8 cellular contexts compared by ENCODE assay signal in the genomic region with DNA sequence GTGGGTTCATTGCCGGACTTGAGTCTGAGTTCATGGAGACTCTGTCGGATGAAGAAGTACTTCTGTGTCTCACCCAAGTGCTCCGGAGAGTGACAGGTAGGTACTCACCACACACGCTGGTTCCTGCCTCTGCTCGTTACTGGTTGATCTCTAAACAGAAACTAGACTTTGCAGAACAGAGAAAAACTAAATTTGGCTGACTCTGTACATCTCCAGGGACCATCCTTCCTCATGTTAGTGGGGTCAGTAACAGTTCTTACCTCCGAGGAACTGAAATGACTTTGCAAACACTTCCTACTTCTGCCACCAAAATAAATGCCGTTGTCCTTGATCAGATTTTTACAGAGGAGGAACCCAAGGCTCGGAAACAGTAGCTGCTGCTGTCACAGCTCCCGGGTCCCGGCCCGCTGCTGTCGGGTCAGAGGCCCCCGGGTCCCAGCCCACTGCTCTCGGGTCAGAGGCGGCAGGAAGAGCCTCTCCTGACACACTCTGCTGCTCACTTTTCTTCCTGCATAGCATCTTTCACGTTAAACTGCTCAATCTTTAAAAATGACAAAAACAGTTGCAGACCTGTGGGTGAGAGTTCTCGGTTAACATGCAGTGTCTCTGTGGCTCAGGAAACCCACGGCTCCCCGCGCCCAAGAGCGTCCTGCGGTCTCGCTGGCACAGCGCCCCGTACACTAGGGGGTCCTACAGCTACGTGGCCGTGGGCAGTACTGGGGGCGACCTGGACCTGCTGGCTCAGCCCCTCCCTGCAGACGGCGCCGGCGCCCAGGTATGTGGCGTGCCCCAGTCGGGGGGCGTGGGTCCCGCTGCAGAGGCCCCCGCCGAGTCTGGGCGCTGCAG. TPM values are rescaled to one million over a fixed set of nuclear protein-coding genes. Genes with fewer than 3 reads are reported as not detected.
A peak's percentile ranks its signal among the peaks of the same experiment; 100 is the strongest.
DNase-seq lines count a peak whose midpoint lies in the region; ATAC-seq and TF ChIP-seq lines count a peak whose summit lies in the region.

No MANE protein-coding gene starts in this region.

- H3K27me3 Mint-ChIP-seq in T-helper 17 cell (no peaks in the 10 kb centered on the region), Calu3 (ENCODE audit: unreplicated experiment) (no peaks in the 10 kb centered on the region)

- intact Hi-C loops in Calu3 (cut with micrococcal nuclease; ENCODE audit: unreplicated experiment), result no loop called here

- peaks cover 24% of the 10 kb centered on the region for H3K4me1 Mint-ChIP-seq in T-helper 17 cell
- H3K4me1 Mint-ChIP-seq in Calu3 (ENCODE audit: low read depth, unreplicated experiment), result peaks cover 12% of the 10 kb centered on the region

- no peaks in the 10 kb centered on the region for H4K20me1 ChIP-seq in BLaER1

- ATAC-seq in HG03103 (IDR thresholded peaks at IDR 0.05; ENCODE audit: low read depth, unreplicated experiment) (peak; percentile 81), T-helper 17 cell (peak; percentile 65)

- no peak for TF ChIP-seq CTCF in Calu3 (IDR thresholded peaks at IDR 0.05; ENCODE audit: unreplicated experiment)

- CTCF ChIA-PET in Calu3 (lab: Charles Lee), result no interaction called here

- H3K9me3 ChIP-seq in BLaER1 (no peaks in the 10 kb centered on the region), T-helper 17 cell (ENCODE audit: control insufficient read depth, low read length, poor library complexity, severe bottlenecking) (no peaks in the 10 kb centered on the region)

- H3K9me3 Mint-ChIP-seq in Calu3 (ENCODE audit: low read depth, unreplicated experiment), result no peaks in the 10 kb centered on the region

- H3K36me3 Mint-ChIP-seq in T-helper 17 cell (ENCODE audit: low read depth), result no peaks in the 10 kb centered on the region
- peaks cover 8% of the 10 kb centered on the region for H3K36me3 Mint-ChIP-seq in Calu3 (ENCODE audit: insufficient read depth, unreplicated experiment)

- H3K27ac ChIP-seq in BLaER1, result peak overlapping the region; percentile 94

- no peaks in the 10 kb centered on the region for H3K27me3 ChIP-seq in BLaER1

- peak overlapping the region; percentile 71 for H3K4me3 ChIP-seq in BLaER1

- H3K4me3 Mint-ChIP-seq in T-helper 17 cell, result peak overlapping the region; percentile 90
- no peak overlapping the region for H3K4me3 Mint-ChIP-seq in Calu3 (ENCODE audit: low read depth, unreplicated experiment)

- DNase-seq in T-helper 17 cell, result no peak
- DNase-seq in islet precursor cell, result peak; percentile 45
- DNase-seq in NCI-H82 (lab: John Stamatoyannopoulos, UW), result no peak
- DNase-seq in DMS53 treated with DMSO at 0.1 percent for 48 hours (lab: John Stamatoyannopoulos, UW; ENCODE audit: unreplicated experiment), result no peak
- no peak for DNase-seq in Calu3

- TF ChIP-seq POLR2A in GM19099 (IDR thresholded peaks at IDR 0.05; ENCODE audit: extremely low read depth, insufficient read length, low read depth), result peak; percentile 59

- H3K4me1 ChIP-seq in BLaER1, result peaks cover 68% of the 10 kb centered on the region

- H3K4me2 ChIP-seq in BLaER1, result peak overlapping the region; percentile 94

- peaks cover 7% of the 10 kb centered on the region; the same call in 1 of the 2 replicates for H3K36me3 ChIP-seq in BLaER1

- peak overlapping the region; percentile 88 for H3K9ac ChIP-seq in BLaER1

- BruUV-seq in Calu3 (replicated peaks; lab: Mats Ljungman, UMichigan), result no TSS peak

- H3K27ac Mint-ChIP-seq in T-helper 17 cell (peak overlapping the region; percentile 87), Calu3 (ENCODE audit: unreplicated experiment) (no peak overlapping the region)

RNA-seq across cellular contexts. Expression of a gene that starts 4.8 kb away (rescaled TPM):
- total RNA-seq in T-helper 17 cell (10 to 100 TPM; 48.7 to 51.2 TPM), Calu3 (2022) (37.8 and 39.5 TPM in 2 replicates)

RNA-seq across cellular contexts. Expression of a gene that starts 10.1 kb away (rescaled TPM):
- total RNA-seq in T-helper 17 cell (1 to 10 TPM; 3.5 to 6.3 TPM), Calu3 (2022) (1.4 and 2.9 TPM in 2 replicates)

RNA-seq across cellular contexts. Expression of a gene that starts 16.0 kb away (rescaled TPM):
- total RNA-seq in T-helper 17 cell (10 to 100 TPM; 18.2 to 20.2 TPM), Calu3 (2022) (53.5 and 58.1 TPM in 2 replicates)

RNA-seq across cellular contexts. Expression of a gene that starts 31.4 kb away (rescaled TPM):
- 1 to 10 TPM; 6.3 to 9.1 TPM for total RNA-seq in T-helper 17 cell
- total RNA-seq in Calu3 (2022), result 11.5 and 15.0 TPM in 2 replicates

RNA-seq across cellular contexts. Expression of a gene that starts 35.2 kb away (rescaled TPM):
- not detected for total RNA-seq in T-helper 17 cell
- total RNA-seq in Calu3 (2022), result 0.15 TPM in 1 of 2 replicates, not detected in the other
